8 cellular contexts compared by ENCODE assay signal in the genomic region with DNA sequence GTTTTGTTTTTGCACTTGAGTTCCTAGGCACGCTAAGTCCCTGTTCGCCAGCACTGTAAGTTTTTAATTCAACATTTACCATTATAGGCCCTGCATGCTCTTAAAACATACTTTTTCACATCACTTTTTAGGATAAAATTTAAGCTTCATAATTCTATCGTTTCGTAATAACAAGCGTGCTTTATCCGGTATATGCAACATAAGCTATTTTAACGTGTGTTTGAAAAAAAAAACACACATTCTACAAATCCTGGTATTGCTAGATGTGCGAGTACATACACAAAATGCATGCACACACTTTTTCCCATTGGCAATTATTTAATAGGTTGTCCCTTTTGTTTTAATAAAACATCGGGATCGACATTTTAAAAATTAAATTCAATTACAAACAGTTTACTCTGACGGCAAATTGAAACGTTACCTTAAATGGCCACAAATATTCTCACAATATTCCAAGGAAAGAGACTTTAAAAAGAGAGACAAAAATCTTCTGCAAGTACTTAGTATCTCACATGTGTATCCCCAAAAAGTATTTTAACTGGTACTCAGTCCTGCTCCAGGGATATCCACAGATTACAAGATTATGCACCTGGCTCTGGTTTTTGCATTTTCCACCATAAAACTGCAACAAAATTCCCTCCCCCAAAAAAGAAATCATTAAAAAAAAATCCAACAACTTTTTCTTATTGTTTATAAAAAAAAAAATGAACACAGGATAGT. TPM values are rescaled to one million over a fixed set of nuclear protein-coding genes. Genes with fewer than 3 reads are reported as not detected.
DNase-seq lines count a peak whose midpoint lies in the region; ATAC-seq, FAIRE-seq and TF ChIP-seq lines count a peak whose summit lies in the region.

No MANE protein-coding gene starts in this region.

- TF ChIP-seq CTCF in endothelial cell of umbilical vein (IDR thresholded peaks at IDR 0.05; ENCODE audit: extremely low read depth in 1 of 2, insufficient read depth in 1 of 2, low read depth in 1 of 2, low read length in 2 of 2) (no peak), nephron (IDR thresholded peaks at IDR 0.05; ENCODE audit: unreplicated experiment in 3 of 3) (no peak)

- no peak for DNase-seq in activated CD4-positive, alpha-beta T cell treated with anti-CD3 and anti-CD28 coated beads for 36 hours
- DNase-seq in activated CD4-positive, alpha-beta T cell treated with anti-CD3 and anti-CD28 coated beads for 48 hours: no peak
- DNase-seq in OCI-M1 (lab: John Stamatoyannopoulos, UW): peak; percentile 66
- peak; percentile 68 for DNase-seq in endothelial cell of umbilical vein (ENCODE audit: low read depth, low spot score)
- no peak for DNase-seq in SKM-1 (lab: John Stamatoyannopoulos, UW; ENCODE audit: unreplicated experiment)
- no peak for DNase-seq in NCI-H2029 treated with DMSO at 0.1 percent for 48 hours (lab: John Stamatoyannopoulos, UW)
- DNase-seq in stimulated activated naive CD4-positive, alpha-beta T cell treated with Interleukin-2 at 50 U/mL for 16 hours (lab: John Stamatoyannopoulos, UW): no peak

- H2AFZ ChIP-seq in endothelial cell of umbilical vein (ENCODE audit: low read depth, low read length): no peak overlapping the region

- H3K36me3 Mint-ChIP-seq in activated CD4-positive, alpha-beta T cell treated with anti-CD3 and anti-CD28 coated beads for 36 hours (ENCODE audit: low read depth): no peaks in the 10 kb centered on the region
- peaks cover 8% of the 10 kb centered on the region for H3K36me3 Mint-ChIP-seq in nephron (ENCODE audit: low read depth)

- peaks cover 29% of the 10 kb centered on the region for H3K4me1 ChIP-seq in endothelial cell of umbilical vein (ENCODE audit: control insufficient read depth, extremely low read depth, insufficient read depth, low read length)

- no peaks in the 10 kb centered on the region for H4K20me1 ChIP-seq in endothelial cell of umbilical vein (replicated peaks; ENCODE audit: control insufficient read depth, extremely low read depth, insufficient read depth, low read length)

- peak overlapping the region; percentile 75 for H3K4me3 Mint-ChIP-seq in activated CD4-positive, alpha-beta T cell treated with anti-CD3 and anti-CD28 coated beads for 36 hours
- peak overlapping the region; percentile 87 to 94 (median 94) for H3K4me3 Mint-ChIP-seq in nephron

- peak overlapping the region; percentile 100 for H3K9ac ChIP-seq in endothelial cell of umbilical vein (replicated peaks; ENCODE audit: extremely low read depth, insufficient read depth, low read length)

- H3K9me3 Mint-ChIP-seq in activated CD4-positive, alpha-beta T cell treated with anti-CD3 and anti-CD28 coated beads for 36 hours (ENCODE audit: low read depth): no peaks in the 10 kb centered on the region
- H3K9me3 Mint-ChIP-seq in nephron: no peaks in the 10 kb centered on the region

- no peaks in the 10 kb centered on the region for H3K9me3 ChIP-seq in endothelial cell of umbilical vein (replicated peaks; ENCODE audit: control insufficient read depth, insufficient read depth, low read length)

- peak overlapping the region; percentile 96 for H3K27ac ChIP-seq in endothelial cell of umbilical vein (ENCODE audit: insufficient read depth, low read depth, low read length)

- H3K4me3 ChIP-seq in endothelial cell of umbilical vein (replicated peaks in 1 of 3; ENCODE audit: insufficient read depth in 1 of 3, low read depth in 1 of 3, low read length in 3 of 3): peak overlapping the region; percentile 87 to 100 (median 98)

- no peak for ATAC-seq in activated CD4-positive, alpha-beta T cell treated with anti-CD3 and anti-CD28 coated beads for 36 hours

- intact Hi-C loops in activated CD4-positive, alpha-beta T cell treated with anti-CD3 and anti-CD28 coated beads for 36 hours (cut with DNase I, micrococcal nuclease): loop anchor here (1.0 to 10.0 kb wide), 8 partner anchors 100 to 1846 kb away; a partner anchor contains a TSS
- intact Hi-C loops in endothelial cell of umbilical vein (cut with micrococcal nuclease): loop anchor here (1.0 to 10.0 kb wide), 17 partner anchors 79 to 986 kb away; no protein-coding TSS in a partner anchor

- POLR2A ChIA-PET in activated CD4-positive, alpha-beta T cell treated with anti-CD3 and anti-CD28 coated beads for 36 hours (lab: Charles Lee): no interaction called here
- POLR2A ChIA-PET in endothelial cell of umbilical vein (lab: Charles Lee): interaction anchor here (0.7 to 0.8 kb wide), 2 partner anchors 34 to 252 kb away, joined by 3 read pairs; no protein-coding TSS in a partner anchor

- TF ChIP-seq POLR2A in endothelial cell of umbilical vein (IDR thresholded peaks at IDR 0.05; ENCODE audit: low read depth, low read length): no peak

- TSS peak; percentile 59 for BruUV-seq in endothelial cell of umbilical vein (replicated peaks; lab: Mats Ljungman, UMichigan)

- peaks cover 30% of the 10 kb centered on the region for H3K4me1 Mint-ChIP-seq in activated CD4-positive, alpha-beta T cell treated with anti-CD3 and anti-CD28 coated beads for 36 hours
- H3K4me1 Mint-ChIP-seq in nephron: peaks cover 27% of the 10 kb centered on the region

- H3K27ac Mint-ChIP-seq in activated CD4-positive, alpha-beta T cell treated with anti-CD3 and anti-CD28 coated beads for 36 hours: peak overlapping the region; percentile 79
- H3K27ac Mint-ChIP-seq in nephron: peak overlapping the region; percentile 93 to 98 (median 98)

- no peaks in the 10 kb centered on the region for H3K27me3 ChIP-seq in endothelial cell of umbilical vein (ENCODE audit: control insufficient read depth in 2 of 2, insufficient read depth in 2 of 2, low read length in 2 of 2)

- H3K9me1 ChIP-seq in endothelial cell of umbilical vein (replicated peaks; ENCODE audit: control insufficient read depth, extremely low read depth, insufficient read depth, low read length): no peaks in the 10 kb centered on the region

- CTCF ChIA-PET in activated CD4-positive, alpha-beta T cell treated with anti-CD3 and anti-CD28 coated beads for 36 hours (lab: Charles Lee): no interaction called here
- CTCF ChIA-PET in endothelial cell of umbilical vein (lab: Charles Lee): interaction anchor here (0.6 to 1.8 kb wide), 6 partner anchors 172 to 988 kb away, joined by 3 to 9 read pairs (median 4); no protein-coding TSS in a partner anchor

- peak overlapping the region; percentile 96 for H3K4me2 ChIP-seq in endothelial cell of umbilical vein (ENCODE audit: insufficient read depth, low read length)

- no peak for FAIRE-seq in endothelial cell of umbilical vein (lab: Jason Lieb, UNC)

- peaks cover 44% of the 10 kb centered on the region for H3K79me2 ChIP-seq in endothelial cell of umbilical vein (ENCODE audit: control insufficient read depth, insufficient read depth, low read length)

- dilution Hi-C loops in endothelial cell of umbilical vein (cut with MboI; ENCODE audit: extremely low pct_ligation_motif_present, low sequenced_read_pairs): no loop called here

- H3K36me3 ChIP-seq in endothelial cell of umbilical vein (ENCODE audit: control insufficient read depth in 2 of 2, extremely low read depth in 1 of 2, insufficient read depth in 2 of 2, low read length in 2 of 2): peaks cover 0 to 9% of the 10 kb centered on the region in 2 experiments

- H3K27me3 Mint-ChIP-seq in activated CD4-positive, alpha-beta T cell treated with anti-CD3 and anti-CD28 coated beads for 36 hours: peaks cover 25% of the 10 kb centered on the region
- no peaks in the 10 kb centered on the region for H3K27me3 Mint-ChIP-seq in nephron (ENCODE audit: low read depth)

TF ChIP-seq in endothelial cell of umbilical vein, 7 proteins besides CTCF, POLR2A, EP300 and RAD21:
- TF ChIP-seq GATA2 (IDR thresholded peaks at IDR 0.05; ENCODE audit: insufficient read depth, insufficient read length, low read depth, low read length): no peak
- TF ChIP-seq JUN (IDR thresholded peaks at IDR 0.05; ENCODE audit: borderline replicate concordance, insufficient read depth, insufficient read length, low read depth): no peak
- no peak for TF ChIP-seq MYC (IDR thresholded peaks at IDR 0.05; ENCODE audit: low read depth, low read length)
- TF ChIP-seq FOS (IDR thresholded peaks at IDR 0.05; ENCODE audit: borderline replicate concordance, insufficient read depth, low read length): no peak
- TF ChIP-seq EZH2 (IDR thresholded peaks at IDR 0.05; ENCODE audit: borderline replicate concordance, low read depth, low read length, severe bottlenecking): no peak
- TF ChIP-seq POLR2AphosphoS5 (IDR thresholded peaks at IDR 0.05; ENCODE audit: insufficient read depth, low read depth, low read length): no peak
- TF ChIP-seq, protein P1, sequence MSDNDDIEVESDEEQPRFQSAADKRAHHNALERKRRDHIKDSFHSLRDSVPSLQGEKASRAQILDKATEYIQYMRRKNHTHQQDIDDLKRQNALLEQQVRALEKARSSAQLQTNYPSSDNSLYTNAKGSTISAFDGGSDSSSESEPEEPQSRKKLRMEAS (IDR thresholded peaks at IDR 0.05; ENCODE audit: insufficient read depth, insufficient read length): no peak

RNA-seq across cellular contexts. Expression of a gene that starts 1.0 kb away (rescaled TPM):
- total RNA-seq in activated CD4-positive, alpha-beta T cell treated with anti-CD3 and anti-CD28 coated beads for 36 hours: 1 to 10 TPM in 1 of 2 experiments, under 1 TPM in 1; 0.69 to 1.9 TPM
- 374 and 390 TPM in 2 replicates for total RNA-seq in endothelial cell of umbilical vein
- 183 and 204 TPM in 2 replicates for polyA plus RNA-seq in endothelial cell of umbilical vein
- polyA plus RNA-seq in endothelial cell of umbilical vein (2011; cell fraction: cytosol; rRNA removed): 105 and 111 TPM in 2 replicates
- polyA plus RNA-seq in endothelial cell of umbilical vein (2011; cell fraction: nucleus; rRNA removed): 339 and 369 TPM in 2 replicates
- polyA plus RNA-seq in endothelial cell of umbilical vein (2012): 89.6 and 91.0 TPM in 2 replicates
- 1,051 and 1,092 TPM in 2 replicates for polyA minus RNA-seq in endothelial cell of umbilical vein
- not detected for polyA minus RNA-seq in endothelial cell of umbilical vein (2011; cell fraction: cytosol; rRNA and poly(A)+ RNA removed)
- polyA minus RNA-seq in endothelial cell of umbilical vein (2011; cell fraction: nucleus; rRNA and poly(A)+ RNA removed): 1,225 and 1,558 TPM in 2 replicates

Comparison
In these comparisons a context has a peak if more than half of its experiments do, and no peak if none do; other contexts are left out.
1. DNase-seq: peak in OCI-M1 (single experiment) and endothelial cell of umbilical vein (single experiment); none in activated CD4-positive, alpha-beta T cell treated with anti-CD3 and anti-CD28 coated beads for 36 hours (single experiment), activated CD4-positive, alpha-beta T cell treated with anti-CD3 and anti-CD28 coated beads for 48 hours (single experiment), SKM-1 (single experiment), NCI-H2029 treated with DMSO at 0.1 percent for 48 hours (single experiment) and stimulated activated naive CD4-positive, alpha-beta T cell treated with Interleukin-2 at 50 U/mL for 16 hours (single experiment).
2. RNA of a gene that starts 1.0 kb away (total RNA-seq): 374 to 390 TPM in endothelial cell of umbilical vein; 0.69 to 1.9 TPM in activated CD4-positive, alpha-beta T cell treated with anti-CD3 and anti-CD28 coated beads for 36 hours; every median in the first group is over 100 times any median in the second.